ENCODE assay signal across 11 cellular contexts in genomic region chr1:241208910-241209414, GRCh38.
"Had no signal": no experiment of that assay in that cellular context is flagged by ENCODE, and none has a peak within 500 bp of the region (broad histone marks: within the 10 kb centered on the region; RNA-seq: fewer than 3 reads in every experiment).

No MANE protein-coding gene starts in this region.

- H3K9me3 ChIP-seq: adrenal gland, left ventricle myocardium inferior, uterus had no signal

- H3K4me1 ChIP-seq: left ventricle myocardium inferior, parathyroid adenoma, uterus had no signal

- DNase-seq: activated CD4-positive, alpha-beta T cell treated with anti-CD3 and anti-CD28 coated beads, Interleukin-2, amount 50 U/mL, for 48 hours; activated naive CD4-positive, alpha-beta T cell treated with anti-CD3 and anti-CD28 coated beads, Interleukin-2, amount 10 ng/mL, durations not matched to agents 7 days and 5 days; erythroblast; hippocampal formation; left ventricle myocardium inferior; naive thymus-derived CD4-positive, alpha-beta T cell; T1000; uterus had no signal

- H3K4me3 ChIP-seq: adrenal gland, left ventricle myocardium inferior, uterus had no signal

- H3K36me3 ChIP-seq: adrenal gland, left ventricle myocardium inferior, uterus had no signal

- ATAC-seq: naive thymus-derived CD4-positive, alpha-beta T cell; stimulated activated memory B cell treated with anti-CD40 and anti-IgM and Interleukin-4, amounts not matched to agents 10 μg/mL and 1 μg/mL and 100 μg/mL, for 72 hours had no signal

- H3K27ac ChIP-seq: adrenal gland, left ventricle myocardium inferior, parathyroid adenoma, uterus had no signal

- H3K27me3 ChIP-seq: adrenal gland, uterus had no signal
